ENCODE assay signal across 9 cellular contexts in the genomic region with DNA sequence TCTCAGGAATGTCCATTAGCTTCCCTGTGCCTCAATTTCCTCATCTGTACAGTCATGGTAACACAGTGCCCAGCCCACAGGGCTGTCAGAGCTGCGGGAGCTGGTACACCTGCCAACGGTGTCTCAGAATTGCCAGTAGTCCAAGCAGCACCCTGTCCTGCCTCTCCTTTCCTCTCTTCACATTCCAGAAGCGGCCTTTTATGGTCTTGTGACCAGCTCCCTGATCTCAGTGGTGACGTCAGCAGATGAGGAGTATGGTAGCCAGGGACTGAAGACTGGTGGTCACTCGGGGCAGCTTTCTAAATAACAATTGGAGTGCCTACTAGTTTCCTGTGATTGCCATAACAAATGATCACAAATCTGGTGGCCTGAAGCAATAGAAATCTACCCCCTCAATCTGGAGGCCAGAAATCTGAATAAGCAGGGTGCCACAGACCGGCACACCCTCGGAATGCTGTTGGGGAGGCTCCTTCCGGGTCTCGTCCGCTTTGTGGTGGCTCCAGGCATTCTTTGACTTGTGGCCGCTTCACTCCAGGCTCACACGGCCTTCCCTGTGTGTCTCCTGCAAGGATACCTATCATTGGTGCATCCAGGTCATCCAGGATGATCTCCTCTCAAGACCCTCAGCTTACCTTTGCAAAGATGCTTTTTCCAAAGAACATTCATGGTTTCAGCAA. TPM values are rescaled to one million over a fixed set of nuclear protein-coding genes. Genes with fewer than 3 reads are reported as not detected.
DNase-seq lines count a peak whose midpoint lies in the region; ATAC-seq and TF ChIP-seq lines count a peak whose summit lies in the region.
"Had no signal": no experiment of that assay in that cellular context is flagged by ENCODE, and none has a peak within 500 bp of the region (broad histone marks: within the 10 kb centered on the region; RNA-seq: fewer than 3 reads in every experiment).

No MANE protein-coding gene starts in this region.

- H3K9me2 ChIP-seq in SK-N-SH = no peaks in the 10 kb centered on the region

- H3K27me3 ChIP-seq in SK-N-SH (ENCODE audit: insufficient read depth) (no peaks in the 10 kb centered on the region), fibroblast of lung (ENCODE audit: control insufficient read depth, insufficient read depth, low read length) (no peaks in the 10 kb centered on the region), left lung (no peaks in the 10 kb centered on the region)

- peaks cover 56% of the 10 kb centered on the region for H4K20me1 ChIP-seq in SK-N-SH (ENCODE audit: insufficient read depth)
- no peaks in the 10 kb centered on the region for H4K20me1 ChIP-seq in fibroblast of lung (ENCODE audit: control insufficient read depth, extremely low read depth, insufficient read depth, low read length)

- H3K4me3 ChIP-seq in SK-N-SH (ENCODE audit: low read depth in 2 of 2, low read length in 1 of 2) (peak overlapping the region in 1 of 2 experiments; percentile 96; a peak in 2 of 4 replicates), WI38 (ENCODE audit: low read depth, low read length) (peak overlapping the region; percentile 97), fibroblast of lung (replicated peaks in 1 of 4; ENCODE audit: control extremely low read depth in 1 of 4, insufficient read depth in 1 of 4, low read depth in 3 of 4, low read length in 4 of 4) (peak overlapping the region in 3 of 4 experiments; percentile 93 to 98 (median 96)), left lung (peak overlapping the region in 1 of 2 donors; percentile 99)

- CTCF ChIA-PET in SK-N-SH (lab: Yijun Ruan, JAX) = interaction anchor here (1.7 to 2.7 kb wide), 4 partner anchors 9 to 289 kb away, joined by 4 to 12 read pairs (median 10); no protein-coding TSS in a partner anchor

- TF ChIP-seq RAD21 in SK-N-SH (IDR thresholded peaks at IDR 0.05; ENCODE audit: low read length) = no peak

- 0 out of 2 replicates have a peak overlapping the region, but pooled peaks have one; percentile 98 for H3K9ac ChIP-seq in SK-N-SH
- no peak overlapping the region for H3K9ac ChIP-seq in fibroblast of lung (ENCODE audit: insufficient read depth, low read length)

- 99% methylated on average over 8 of the region's 12 CpGs for WGBS in SK-N-SH (ENCODE audit: low lambda C conversion rate)

- H3K27ac ChIP-seq in SK-N-SH (ENCODE audit: low read depth in 2 of 2, low read length in 1 of 2) = no peak overlapping the region; a peak in 1 of 4 replicates
- H3K27ac ChIP-seq in fibroblast of lung (ENCODE audit: insufficient read depth, low read length) = peak overlapping the region; percentile 94
- H3K27ac ChIP-seq in left lung = peak overlapping the region in 1 of 2 donors; percentile 99

- H3K9me3 ChIP-seq in SK-N-SH (no peaks in the 10 kb centered on the region), fibroblast of lung (ENCODE audit: control insufficient read depth, insufficient read depth, low read depth, low read length) (no peaks in the 10 kb centered on the region), left lung (no peaks in the 10 kb centered on the region)

- TF ChIP-seq EP300 in SK-N-SH (IDR thresholded peaks at IDR 0.05; ENCODE audit: borderline replicate concordance in 1 of 2, low read depth in 1 of 2, low read length in 1 of 2) = no peak

- H3F3A ChIP-seq in SK-N-SH (replicated peaks; ENCODE audit: insufficient read depth) = peaks cover 29% of the 10 kb centered on the region

- TF ChIP-seq CTCF in SK-N-SH (IDR thresholded peaks at IDR 0.05) (no peak), WI38 (IDR thresholded peaks at IDR 0.05; ENCODE audit: low read depth, low read length) (no peak), fibroblast of lung (conservative IDR thresholded peaks at IDR 0.05 in 1 of 2, IDR thresholded peaks at IDR 0.05 in 1 of 2; ENCODE audit: low read depth in 1 of 2, low read length in 2 of 2) (no peak), left lung (IDR thresholded peaks at IDR 0.05) (no peak)

- H3K4me1 ChIP-seq in SK-N-SH (ENCODE audit: control insufficient read depth in 1 of 2, insufficient read depth in 2 of 2, low read depth in 1 of 2, low read length in 1 of 2) = peaks cover 6 to 16% of the 10 kb centered on the region in 2 experiments; a peak in 2 of 4 replicates
- peaks cover 9% of the 10 kb centered on the region for H3K4me1 ChIP-seq in fibroblast of lung (ENCODE audit: control insufficient read depth, extremely low read depth, insufficient read depth, low read length)
- H3K4me1 ChIP-seq in left lung = peaks cover 10 to 49% of the 10 kb centered on the region in 2 donors

- peak overlapping the region; percentile 91 for H3K4me2 ChIP-seq in SK-N-SH
- peak overlapping the region; percentile 92 for H3K4me2 ChIP-seq in fibroblast of lung (ENCODE audit: extremely low read depth, insufficient read depth, low read length)

- intact Hi-C loops in sciatic nerve (cut with DNase I) (no loop called here), left lung (cut with DNase I) (no loop called here)

- POLR2A ChIA-PET in SK-N-SH (lab: Yijun Ruan, JAX) = no interaction called here

- no peak for DNase-seq in SK-N-SH
- peak in 1 of 2 donors; percentile 36 for DNase-seq in fibroblast of lung (ENCODE audit: low read depth in 2 of 2)
- peak; percentile 32 for DNase-seq in sciatic nerve (ENCODE audit: low spot score)
- DNase-seq in cortex of kidney (lab: John Stamatoyannopoulos, UW) = no peak
- no peak for DNase-seq in left lung
- no peak for DNase-seq in SK-N-DZ (ENCODE audit: low spot score)
- DNase-seq: stimulated activated CD4-positive, alpha-beta T cell treated with anti-CD3 and anti-CD28 coated beads, Interleukin-2, amount 100 ng/mL, for 24 hours had no signal

- no peak for ATAC-seq in SK-N-SH treated with all-trans-retinoic acid at 6 μM for 48 hours
- ATAC-seq in sciatic nerve = no peak
- no peak for ATAC-seq in left lung

- H2AFZ ChIP-seq in SK-N-SH (ENCODE audit: low read depth) (no peak overlapping the region), fibroblast of lung (ENCODE audit: low read length) (no peak overlapping the region)

- H3K36me3 ChIP-seq in SK-N-SH (replicated peaks in 1 of 2; ENCODE audit: control insufficient read depth in 1 of 2, insufficient read depth in 2 of 2, low read length in 1 of 2) = peaks cover 19 to 28% of the 10 kb centered on the region in 2 experiments
- peaks cover 16% of the 10 kb centered on the region for H3K36me3 ChIP-seq in fibroblast of lung (ENCODE audit: control insufficient read depth, insufficient read depth, low read length)
- H3K36me3 ChIP-seq in left lung = peaks cover 0 to 44% of the 10 kb centered on the region in 2 donors

- H3K79me2 ChIP-seq in SK-N-SH (ENCODE audit: insufficient read depth) (peaks cover 43% of the 10 kb centered on the region), fibroblast of lung (ENCODE audit: control insufficient read depth, insufficient read depth, low read length) (peaks cover 40% of the 10 kb centered on the region)

TF ChIP-seq in SK-N-SH, 30 proteins besides CTCF, POLR2A, EP300 and RAD21:
- TF ChIP-seq, protein P1, sequence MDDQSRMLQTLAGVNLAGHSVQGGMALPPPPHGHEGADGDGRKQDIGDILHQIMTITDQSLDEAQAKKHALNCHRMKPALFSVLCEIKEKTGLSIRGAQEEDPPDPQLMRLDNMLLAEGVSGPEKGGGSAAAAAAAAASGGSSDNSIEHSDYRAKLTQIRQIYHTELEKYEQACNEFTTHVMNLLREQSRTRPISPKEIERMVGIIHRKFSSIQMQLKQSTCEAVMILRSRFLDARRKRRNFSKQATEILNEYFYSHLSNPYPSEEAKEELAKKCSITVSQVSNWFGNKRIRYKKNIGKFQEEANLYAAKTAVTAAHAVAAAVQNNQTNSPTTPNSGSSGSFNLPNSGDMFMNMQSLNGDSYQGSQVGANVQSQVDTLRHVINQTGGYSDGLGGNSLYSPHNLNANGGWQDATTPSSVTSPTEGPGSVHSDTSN (IDR thresholded peaks at IDR 0.05) = no peak
- 0 out of 2 replicates have a peak, but pooled peaks have one; percentile 4 for TF ChIP-seq POLR2AphosphoS5 (IDR thresholded peaks at IDR 0.05; ENCODE audit: low read depth, low read length)

TF ChIP-seq in SK-N-SH treated with all-trans-retinoic acid at 6 μM for 48 hours, 23 proteins besides CTCF, POLR2A, EP300 and RAD21 (continues in another document):
- TF ChIP-seq ISL1 (CRISPR knock-in tag; IDR thresholded peaks at IDR 0.05) (no peak), ESRRG (CRISPR knock-in tag; IDR thresholded peaks at IDR 0.05) (no peak), CSDC2 (CRISPR knock-in tag; IDR thresholded peaks at IDR 0.05) (no peak), TOX (CRISPR knock-in tag; IDR thresholded peaks at IDR 0.05; ENCODE audit: borderline replicate concordance) (no peak), ARNTL (CRISPR knock-in tag; IDR thresholded peaks at IDR 0.05; ENCODE audit: borderline replicate concordance, low read depth) (no peak), ZNF70 (CRISPR knock-in tag; IDR thresholded peaks at IDR 0.05) (no peak)
- TF ChIP-seq, protein P2, sequence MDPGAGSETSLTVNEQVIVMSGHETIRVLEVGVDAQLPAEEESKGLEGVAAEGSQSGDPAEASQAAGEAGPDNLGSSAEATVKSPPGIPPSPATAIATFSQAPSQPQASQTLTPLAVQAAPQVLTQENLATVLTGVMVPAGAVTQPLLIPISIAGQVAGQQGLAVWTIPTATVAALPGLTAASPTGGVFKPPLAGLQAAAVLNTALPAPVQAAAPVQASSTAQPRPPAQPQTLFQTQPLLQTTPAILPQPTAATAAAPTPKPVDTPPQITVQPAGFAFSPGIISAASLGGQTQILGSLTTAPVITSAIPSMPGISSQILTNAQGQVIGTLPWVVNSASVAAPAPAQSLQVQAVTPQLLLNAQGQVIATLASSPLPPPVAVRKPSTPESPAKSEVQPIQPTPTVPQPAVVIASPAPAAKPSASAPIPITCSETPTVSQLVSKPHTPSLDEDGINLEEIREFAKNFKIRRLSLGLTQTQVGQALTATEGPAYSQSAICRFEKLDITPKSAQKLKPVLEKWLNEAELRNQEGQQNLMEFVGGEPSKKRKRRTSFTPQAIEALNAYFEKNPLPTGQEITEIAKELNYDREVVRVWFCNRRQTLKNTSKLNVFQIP (CRISPR knock-in tag; IDR thresholded peaks at IDR 0.05; ENCODE audit: borderline replicate concordance, low read depth) = no peak

RNA-seq across cellular contexts. Expression of gene FADD, which starts 2.1 kb away (rescaled TPM):
- polyA plus RNA-seq in SK-N-SH (2012; rRNA removed) = 23.8 and 28.3 TPM in 2 replicates
- polyA plus RNA-seq in SK-N-SH (2012; cell fraction: cytosol; rRNA removed) = 17.5 and 25.5 TPM in 2 replicates
- polyA plus RNA-seq in SK-N-SH (2012; cell fraction: nucleus; rRNA removed) = 15.9 and 16.5 TPM in 2 replicates
- 32.0 and 36.5 TPM in 2 replicates for total RNA-seq in fibroblast of lung
- 25.4 and 26.3 TPM in 2 replicates for polyA plus RNA-seq in fibroblast of lung
- 25.4 and 33.9 TPM in 2 replicates for polyA plus RNA-seq in fibroblast of lung (2012)
- polyA minus RNA-seq in fibroblast of lung (ENCODE audit: low replicate concordance) = 45.8 and 62.2 TPM in 2 replicates
- total RNA-seq in sciatic nerve = 18.8 TPM
- total RNA-seq in left lung = 10 to 100 TPM; 27.4 to 28.4 TPM
- polyA plus RNA-seq in SK-N-DZ (2014; cell fraction: cytosol; rRNA removed) = 33.7 and 36.9 TPM in 2 replicates
- 16.7 and 26.1 TPM in 2 replicates for polyA plus RNA-seq in SK-N-DZ (2014; cell fraction: nucleus; rRNA removed)
